ENCODE assay signal across 29 cellular contexts in the genomic region with DNA sequence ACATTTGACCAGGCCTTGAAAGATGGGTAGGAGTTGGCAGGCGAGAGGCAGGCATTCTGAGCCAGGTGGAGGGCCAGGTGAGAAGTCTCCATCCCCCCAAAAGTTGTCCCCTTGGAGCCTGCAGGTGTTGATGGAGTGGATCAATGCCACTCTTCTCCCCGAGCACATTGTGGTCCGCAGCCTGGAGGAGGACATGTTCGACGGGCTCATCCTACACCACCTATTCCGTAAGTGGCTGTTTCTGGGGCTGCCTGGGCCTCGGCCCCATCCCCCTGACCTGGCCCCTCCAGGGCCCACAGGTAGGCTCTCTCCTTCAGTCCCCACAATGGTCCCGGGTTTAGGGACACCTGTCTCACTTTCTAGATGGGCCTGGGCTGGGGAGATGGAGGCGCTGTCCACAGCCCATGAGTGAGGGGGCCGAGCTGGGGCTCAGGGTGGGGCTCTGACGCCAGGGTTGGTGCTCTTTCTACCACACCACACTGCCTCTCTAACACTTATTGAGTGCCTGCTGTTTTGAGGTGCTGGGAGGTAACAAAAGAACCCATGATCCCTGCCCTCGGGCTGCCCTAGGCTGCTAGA. TPM values are rescaled to one million over a fixed set of nuclear protein-coding genes. Genes with fewer than 3 reads are reported as not detected.
"Had no signal": no experiment of that assay in that cellular context is flagged by ENCODE, and none has a peak within 500 bp of the region (broad histone marks: within the 10 kb centered on the region; RNA-seq: fewer than 3 reads in every experiment).

No MANE protein-coding gene starts in this region.

- H3K4me3 Mint-ChIP-seq: activated CD8-positive, alpha-beta memory T cell treated with anti-CD3 and anti-CD28 coated beads, Interleukin-2, amount 10 ng/mL, durations not matched to agents 7 days and 5 days; activated CD8-positive, alpha-beta T cell treated with anti-CD3 and anti-CD28 coated beads for 36 hours; activated naive CD4-positive, alpha-beta T cell treated with anti-CD3 and anti-CD28 coated beads, Interleukin-2, amount 10 ng/mL, durations not matched to agents 7 days and 5 days; activated naive CD8-positive, alpha-beta T cell treated with anti-CD3 and anti-CD28 coated beads, Interleukin-2, amount 50 U/mL, for 24 hours; dendritic cell treated with granulocyte-macrophage colony-stimulating factor and Interleukin-4, amounts not matched to agents 40 ng/mL and 50 ng/mL, for 4 days; endodermal cell; immature natural killer cell; memory B cell; nephron had no signal

- H3K4me3 ChIP-seq: heart left ventricle, spleen, tibial nerve had no signal

- H3K36me3 ChIP-seq: tibial nerve had no signal

- ATAC-seq: activated CD8-positive, alpha-beta memory T cell treated with anti-CD3 and anti-CD28 coated beads, Interleukin-2, amount 10 ng/mL, durations not matched to agents 7 days and 5 days; activated CD8-positive, alpha-beta T cell treated with anti-CD3 and anti-CD28 coated beads for 36 hours; activated naive CD8-positive, alpha-beta T cell treated with anti-CD3 and anti-CD28 coated beads, Interleukin-2, amount 50 U/mL, for 24 hours; esophagus mucosa; heart left ventricle had no signal

- H3K4me1 Mint-ChIP-seq: endodermal cell, nephron had no signal

- H3K27ac Mint-ChIP-seq: activated CD8-positive, alpha-beta memory T cell treated with anti-CD3 and anti-CD28 coated beads, Interleukin-2, amount 10 ng/mL, durations not matched to agents 7 days and 5 days; activated CD8-positive, alpha-beta T cell treated with anti-CD3 and anti-CD28 coated beads for 36 hours; activated naive CD8-positive, alpha-beta T cell treated with anti-CD3 and anti-CD28 coated beads, Interleukin-2, amount 50 U/mL, for 24 hours; dendritic cell treated with granulocyte-macrophage colony-stimulating factor and Interleukin-4, amounts not matched to agents 40 ng/mL and 50 ng/mL, for 4 days; endodermal cell; nephron; progenitor cell of endocrine pancreas; T-helper 1 cell treated with Interleukin-12 subunit alpha and Interleukin-12 subunit beta and Interleukin-4 antibody, amounts not matched to agents 30 μg/mL and 1 μg/mL, for 36 hours had no signal

- H3K27me3 ChIP-seq: neutrophil, tibial nerve had no signal

- H3K9me3 Mint-ChIP-seq: activated CD8-positive, alpha-beta T cell treated with anti-CD3 and anti-CD28 coated beads for 36 hours; activated naive CD4-positive, alpha-beta T cell treated with anti-CD3 and anti-CD28 coated beads, Interleukin-2, amount 10 ng/mL, durations not matched to agents 7 days and 5 days; activated naive CD8-positive, alpha-beta T cell treated with anti-CD3 and anti-CD28 coated beads, Interleukin-2, amount 50 U/mL, for 24 hours; dendritic cell treated with granulocyte-macrophage colony-stimulating factor and Interleukin-4, amounts not matched to agents 40 ng/mL and 50 ng/mL, for 4 days; endodermal cell; memory B cell; nephron; T-helper 1 cell treated with Interleukin-12 subunit alpha and Interleukin-12 subunit beta and Interleukin-4 antibody, amounts not matched to agents 30 μg/mL and 1 μg/mL, for 36 hours had no signal

- DNase-seq: activated CD4-positive, alpha-beta T cell treated with anti-CD3 and anti-CD28 coated beads, Interleukin-2, amount 50 U/mL, for 1 hour; activated CD8-positive, alpha-beta memory T cell treated with anti-CD3 and anti-CD28 coated beads, Interleukin-2, amount 10 ng/mL, durations not matched to agents 7 days and 5 days; activated CD8-positive, alpha-beta T cell treated with anti-CD3 and anti-CD28 coated beads for 36 hours; activated gamma-delta T cell; activated naive CD4-positive, alpha-beta T cell treated with anti-CD3 and anti-CD28 coated beads, Interleukin-2, amount 10 ng/mL, durations not matched to agents 7 days and 5 days; activated naive CD8-positive, alpha-beta T cell treated with anti-CD3 and anti-CD28 coated beads, Interleukin-2, amount 50 U/mL, for 24 hours; activated T-cell treated with anti-CD3 and anti-CD28 coated beads for 4 hours; amygdala; caudate nucleus; endodermal cell; foreskin fibroblast; heart left ventricle; hypothalamus; immature natural killer cell; stimulated activated naive CD4-positive, alpha-beta T cell treated with Interleukin-2 at 50 U/mL for 16 hours; SW 1271; T1000 had no signal

- H3K27me3 Mint-ChIP-seq: activated CD8-positive, alpha-beta memory T cell treated with anti-CD3 and anti-CD28 coated beads, Interleukin-2, amount 10 ng/mL, durations not matched to agents 7 days and 5 days; activated CD8-positive, alpha-beta T cell treated with anti-CD3 and anti-CD28 coated beads for 36 hours; activated naive CD4-positive, alpha-beta T cell treated with anti-CD3 and anti-CD28 coated beads, Interleukin-2, amount 10 ng/mL, durations not matched to agents 7 days and 5 days; activated naive CD8-positive, alpha-beta T cell treated with anti-CD3 and anti-CD28 coated beads, Interleukin-2, amount 50 U/mL, for 24 hours; dendritic cell treated with granulocyte-macrophage colony-stimulating factor and Interleukin-4, amounts not matched to agents 40 ng/mL and 50 ng/mL, for 4 days; memory B cell had no signal

- H3K9me3 ChIP-seq: heart left ventricle, neutrophil, spleen, tibial nerve had no signal

RNA-seq across cellular contexts. Expression of a gene that starts 7.0 kb away (rescaled TPM):
- total RNA-seq: kidney epithelial cell, osteocyte, progenitor cell of endocrine pancreas, renal cortical epithelial cell had no signal
